Comparison of ENCODE assay signal across 31 cellular contexts in the genomic region with DNA sequence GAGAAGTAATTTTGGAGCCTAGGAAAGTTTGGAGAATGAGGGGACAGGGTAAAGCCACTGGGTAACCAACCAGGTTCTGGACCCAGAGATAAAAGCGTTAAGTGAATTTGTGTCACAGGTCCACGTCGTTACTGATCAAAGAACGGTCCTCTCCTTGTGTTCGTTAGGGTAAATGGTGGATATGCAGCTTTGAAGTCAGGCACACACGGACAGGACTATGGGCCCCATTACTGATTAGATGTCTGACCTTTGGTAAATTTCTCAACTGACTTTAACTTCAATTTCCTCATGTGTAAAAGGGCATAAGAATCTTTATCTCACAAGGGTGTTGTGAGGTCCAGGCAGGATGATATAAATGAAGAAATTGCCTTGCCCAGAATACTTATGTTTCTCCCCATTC.
DNase-seq lines count a peak whose midpoint lies in the region; ATAC-seq, FAIRE-seq and TF ChIP-seq lines count a peak whose summit lies in the region.
"Had no signal": no experiment of that assay in that cellular context is flagged by ENCODE, and none has a peak within 500 bp of the region (broad histone marks: within the 10 kb centered on the region; RNA-seq: fewer than 3 reads in every experiment).

No MANE protein-coding gene starts in this region.

- DNase-seq in hepatocyte (ENCODE audit: low spot score) (peak; percentile 44), left colon (no peak), mucosa of descending colon (no peak), urothelium cell line (ENCODE audit: low spot score) (no peak), natural killer cell (no peak), omental fat pad (ENCODE audit: low spot score) (no peak), DMS 273 (lab: John Stamatoyannopoulos, UW; ENCODE audit: unreplicated experiment) (no peak)
- no peak for DNase-seq in naive thymus-derived CD8-positive, alpha-beta T cell
- DNase-seq: 8988T; ACHN; BE2C; C1 segment of cervical spinal cord; Calu3; CD4-positive, alpha-beta memory T cell; CD4-positive, CD25-positive, alpha-beta regulatory T cell; CD8-positive, alpha-beta memory T cell; COR-L47; DMS 273 treated with DMSO at 0.1 percent for 48 hours; DMS153; DMS53; DMS79; DND-41; EL; GDM1 had no signal

- H3K27ac ChIP-seq in hepatocyte = peak overlapping the region; percentile 14
- H3K27ac ChIP-seq: BLaER1 had no signal

- H3K4me3 ChIP-seq in hepatocyte (no peak overlapping the region), mucosa of descending colon (no peak overlapping the region)
- H3K4me3 ChIP-seq: BLaER1, GM12878 had no signal

- no peaks in the 10 kb centered on the region for H4K20me1 ChIP-seq in hepatocyte (ENCODE audit: insufficient read depth, poor library complexity, severe bottlenecking)
- H4K20me1 ChIP-seq: BLaER1 had no signal

- no peak overlapping the region for H3K27ac Mint-ChIP-seq in natural killer cell
- H3K27ac Mint-ChIP-seq in naive thymus-derived CD8-positive, alpha-beta T cell = no peak overlapping the region
- H3K27ac Mint-ChIP-seq: CD14-positive monocyte; CD4-positive, alpha-beta memory T cell; CD4-positive, CD25-positive, alpha-beta regulatory T cell; CD8-positive, alpha-beta memory T cell had no signal

- H3K9me2 ChIP-seq in hepatocyte (replicated peaks; ENCODE audit: insufficient read depth) = no peaks in the 10 kb centered on the region

- no peak overlapping the region for H3K4me3 Mint-ChIP-seq in natural killer cell
- no peak overlapping the region for H3K4me3 Mint-ChIP-seq in naive thymus-derived CD8-positive, alpha-beta T cell
- H3K4me3 Mint-ChIP-seq: CD14-positive monocyte; CD4-positive, alpha-beta memory T cell; CD4-positive, CD25-positive, alpha-beta regulatory T cell; CD8-positive, alpha-beta memory T cell had no signal

- peak; percentile 13 for FAIRE-seq in urothelium cell line (lab: Jason Lieb, UNC)
- FAIRE-seq: A204.1, D721Med, GM12878, GM12892, GM18507 had no signal

- H3K27me3 ChIP-seq in hepatocyte = no peaks in the 10 kb centered on the region
- H3K27me3 ChIP-seq: BLaER1 had no signal

- ATAC-seq in left colon (peak; percentile 39), mucosa of descending colon (peak; percentile 31), natural killer cell (no peak), omental fat pad (ENCODE audit: low FRiP score) (no peak)
- ATAC-seq in naive thymus-derived CD8-positive, alpha-beta T cell = no peak
- ATAC-seq: GM12878 had no signal

- WGBS in hepatocyte (ENCODE audit: low lambda C conversion rate, missing lambda C conversion rate) = 39% methylated on average over 6 of the region's 6 CpGs

- H3K9me3 ChIP-seq in hepatocyte (ENCODE audit: low read depth) (no peaks in the 10 kb centered on the region), mucosa of descending colon (no peaks in the 10 kb centered on the region)
- H3K9me3 ChIP-seq: BE2C had no signal

- intact Hi-C loops in left colon (cut with DNase I, micrococcal nuclease) = loop anchor here in 1 of 2 donors (10.0 kb wide), 1 partner anchor 392 kb away; no protein-coding TSS in a partner anchor
- intact Hi-C loops in mucosa of descending colon (cut with DNase I, micrococcal nuclease) = loop anchor here in 1 of 2 donors (10.0 kb wide), 1 partner anchor 892 kb away; no protein-coding TSS in a partner anchor
- intact Hi-C loops in natural killer cell (cut with micrococcal nuclease) = no loop called here

- POLR2A ChIA-PET in naive thymus-derived CD8-positive, alpha-beta T cell (lab: Charles Lee) = no interaction called here

- H3K27me3 Mint-ChIP-seq in natural killer cell (ENCODE audit: low read depth in 2 of 2) = peaks cover 28 to 42% of the 10 kb centered on the region in 2 donors
- peaks cover 24 to 48% (median 39%) of the 10 kb centered on the region in 5 donors for H3K27me3 Mint-ChIP-seq in naive thymus-derived CD8-positive, alpha-beta T cell

- no peak for TF ChIP-seq CTCF in hepatocyte (IDR thresholded peaks at IDR 0.05; ENCODE audit: poor library complexity)
- no peak for TF ChIP-seq CTCF in mucosa of descending colon (IDR thresholded peaks at IDR 0.05)
- TF ChIP-seq CTCF in natural killer cell (IDR thresholded peaks at IDR 0.05) = no peak
- TF ChIP-seq CTCF in omental fat pad (IDR thresholded peaks at IDR 0.05) = no peak

- H2AFZ ChIP-seq in hepatocyte = no peak overlapping the region

- no peaks in the 10 kb centered on the region for H3K36me3 Mint-ChIP-seq in natural killer cell
- no peaks in the 10 kb centered on the region for H3K36me3 Mint-ChIP-seq in naive thymus-derived CD8-positive, alpha-beta T cell
- H3K36me3 Mint-ChIP-seq: CD14-positive monocyte; CD4-positive, alpha-beta memory T cell; CD4-positive, CD25-positive, alpha-beta regulatory T cell; CD8-positive, alpha-beta memory T cell had no signal

- H3K4me2 ChIP-seq in hepatocyte = peak overlapping the region; percentile 4
- H3K4me2 ChIP-seq: BLaER1 had no signal

- no peaks in the 10 kb centered on the region for H3K79me2 ChIP-seq in hepatocyte

- H3K36me3 ChIP-seq in hepatocyte (replicated peaks; ENCODE audit: insufficient read depth, low read depth) = no peaks in the 10 kb centered on the region
- H3K36me3 ChIP-seq in mucosa of descending colon (ENCODE audit: low read depth) = no peaks in the 10 kb centered on the region
- H3K36me3 ChIP-seq: BE2C, BLaER1 had no signal

- peaks cover 3% of the 10 kb centered on the region in 2 donors for H3K4me1 Mint-ChIP-seq in natural killer cell
- peaks cover under 1 to 6% (median 3%) of the 10 kb centered on the region in 4 donors for H3K4me1 Mint-ChIP-seq in naive thymus-derived CD8-positive, alpha-beta T cell

- no peaks in the 10 kb centered on the region for H3K9me3 Mint-ChIP-seq in natural killer cell
- no peaks in the 10 kb centered on the region for H3K9me3 Mint-ChIP-seq in naive thymus-derived CD8-positive, alpha-beta T cell
- H3K9me3 Mint-ChIP-seq: CD4-positive, alpha-beta memory T cell; CD8-positive, alpha-beta memory T cell had no signal

- H3K4me1 ChIP-seq in hepatocyte (ENCODE audit: insufficient read depth) (peaks cover 19% of the 10 kb centered on the region), mucosa of descending colon (ENCODE audit: low read depth) (peaks cover 3% of the 10 kb centered on the region)
- H3K4me1 ChIP-seq: BE2C had no signal

Comparison
In these comparisons a context has a peak if more than half of its experiments do, and no peak if none do; other contexts are left out.
1. ATAC-seq: peak in left colon (single experiment) and mucosa of descending colon (single experiment); none in natural killer cell (0 of 3), omental fat pad (single experiment) and naive thymus-derived CD8-positive, alpha-beta T cell (0 of 2).